Comparison of ENCODE assay signal across 12 cellular contexts in genomic region chr18:32383040-32383819, GRCh38.
DNase-seq lines count a peak whose midpoint lies in the region; ATAC-seq and TF ChIP-seq lines count a peak whose summit lies in the region.
"Had no signal": no experiment of that assay in that cellular context is flagged by ENCODE, and none has a peak within 500 bp of the region (broad histone marks: within the 10 kb centered on the region; RNA-seq: fewer than 3 reads in every experiment).

No MANE protein-coding gene starts in this region.

- WGBS in body of pancreas, 2 donors: 24 to 32% methylated on average over 4 of the region's 4 CpGs
- 19 to 36% (median 24%) methylated on average over 4 of the region's 4 CpGs for WGBS in stomach, 5 donors
- 64 to 74% (median 73%) methylated on average over 4 of the region's 4 CpGs for WGBS in spleen, 5 donors

- H3K27me3 ChIP-seq in body of pancreas: no peaks in the 10 kb centered on the region
- H3K27me3 ChIP-seq in stomach: no peaks in the 10 kb centered on the region
- no peaks in the 10 kb centered on the region for H3K27me3 ChIP-seq in spleen (replicated peaks in 1 of 7)
- H3K27me3 ChIP-seq: neutrophil, testis had no signal

- TF ChIP-seq CTCF in HFFc6 (IDR thresholded peaks at IDR 0.05) (no peak), body of pancreas (IDR thresholded peaks at IDR 0.05) (no peak), stomach (IDR thresholded peaks at IDR 0.05) (no peak), nephron progenitor cell (IDR thresholded peaks at IDR 0.05) (no peak), spleen (IDR thresholded peaks at IDR 0.05 in 8 of 11, conservative IDR thresholded peaks at IDR 0.05 in 3 of 11) (no peak)

- no peak for TF ChIP-seq EP300 in stomach (IDR thresholded peaks at IDR 0.05)

- DNase-seq in HFFc6: peak; percentile 19
- DNase-seq in body of pancreas: peak in 2 of 4 donors; percentile 63 to 71
- DNase-seq in iris pigment epithelial cell (ENCODE audit: low read depth): peak; percentile 98
- DNase-seq in stomach: no peak
- DNase-seq in nephron progenitor cell: no peak
- no peak for DNase-seq in cortex of kidney (lab: John Stamatoyannopoulos, UW)
- DNase-seq in spleen: no peak
- DNase-seq: central memory CD4-positive, alpha-beta T cell; NCI-H146; testis had no signal

- TF ChIP-seq POLR2A in body of pancreas (IDR thresholded peaks at IDR 0.05) (peak in 1 of 3 donors; percentile 21), stomach (IDR thresholded peaks at IDR 0.05) (no peak), spleen (IDR thresholded peaks at IDR 0.05) (no peak)

- H3K27me3 Mint-ChIP-seq in HFFc6 (ENCODE audit: insufficient read depth) (no peaks in the 10 kb centered on the region; the same call in 1 of the 2 replicates), nephron progenitor cell (ENCODE audit: low read depth, poor library complexity) (no peaks in the 10 kb centered on the region)

- ATAC-seq in body of pancreas (peak; percentile 65), HG03460 (IDR thresholded peaks at IDR 0.05; ENCODE audit: unreplicated experiment) (no peak)

- H3K27ac ChIP-seq in body of pancreas: peak overlapping the region; percentile 15 to 84 (median 78)
- H3K27ac ChIP-seq in stomach: peak overlapping the region in 4 of 5 donors; percentile 72 to 90 (median 78)
- no peak overlapping the region for H3K27ac ChIP-seq in spleen
- H3K27ac ChIP-seq: neutrophil had no signal

- H3K4me1 Mint-ChIP-seq in HFFc6 (ENCODE audit: low read depth): no peaks in the 10 kb centered on the region
- peaks cover 19% of the 10 kb centered on the region for H3K4me1 Mint-ChIP-seq in nephron progenitor cell

- H3K36me3 ChIP-seq in body of pancreas (replicated peaks in 1 of 2; ENCODE audit: insufficient read depth in 1 of 2, low read depth in 2 of 2) (no peaks in the 10 kb centered on the region), stomach (no peaks in the 10 kb centered on the region), spleen (no peaks in the 10 kb centered on the region)
- H3K36me3 ChIP-seq: neutrophil had no signal

- peaks cover 8% of the 10 kb centered on the region; the same call in 1 of the 2 replicates for H3K9me3 Mint-ChIP-seq in HFFc6
- no peaks in the 10 kb centered on the region for H3K9me3 Mint-ChIP-seq in nephron progenitor cell

- no peak overlapping the region for H3K4me3 Mint-ChIP-seq in HFFc6
- H3K4me3 Mint-ChIP-seq in nephron progenitor cell: no peak overlapping the region

- H3K4me3 ChIP-seq in body of pancreas (no peak overlapping the region), stomach (no peak overlapping the region), spleen (no peak overlapping the region)
- H3K4me3 ChIP-seq: testis had no signal

- no peak overlapping the region for H3K27ac Mint-ChIP-seq in HFFc6
- H3K27ac Mint-ChIP-seq in nephron progenitor cell: no peak overlapping the region

- intact Hi-C loops in body of pancreas (cut with DNase I) (no loop called here), stomach (cut with DNase I; ENCODE audit: low total_unique reads) (no loop called here), spleen (cut with DNase I; ENCODE audit: low total_unique reads) (no loop called here)

- H3K36me3 Mint-ChIP-seq in HFFc6 (ENCODE audit: low read depth): no peaks in the 10 kb centered on the region
- H3K36me3 Mint-ChIP-seq in nephron progenitor cell (ENCODE audit: low read depth): no peaks in the 10 kb centered on the region

- H3K4me1 ChIP-seq in body of pancreas (peaks cover 72% of the 10 kb centered on the region), stomach (peaks cover 15 to 53% (median 33%) of the 10 kb centered on the region in 4 donors), spleen (no peaks in the 10 kb centered on the region)
- H3K4me1 ChIP-seq: testis had no signal

- H3K9me3 ChIP-seq in body of pancreas (no peaks in the 10 kb centered on the region), stomach (no peaks in the 10 kb centered on the region), spleen (no peaks in the 10 kb centered on the region)
- H3K9me3 ChIP-seq: neutrophil, testis had no signal

Comparison
In these comparisons a context has a peak if more than half of its experiments do, and no peak if none do; other contexts are left out.
1. DNase-seq: peak in HFFc6 (single experiment) and iris pigment epithelial cell (single experiment); none in stomach (single experiment), nephron progenitor cell (single experiment), cortex of kidney (single experiment) and spleen (single experiment).
2. H3K27ac ChIP-seq: peak in body of pancreas (4 of 4) and stomach (4 of 5); none in spleen (0 of 8).